15 cellular contexts compared by ENCODE assay signal in the genomic region with DNA sequence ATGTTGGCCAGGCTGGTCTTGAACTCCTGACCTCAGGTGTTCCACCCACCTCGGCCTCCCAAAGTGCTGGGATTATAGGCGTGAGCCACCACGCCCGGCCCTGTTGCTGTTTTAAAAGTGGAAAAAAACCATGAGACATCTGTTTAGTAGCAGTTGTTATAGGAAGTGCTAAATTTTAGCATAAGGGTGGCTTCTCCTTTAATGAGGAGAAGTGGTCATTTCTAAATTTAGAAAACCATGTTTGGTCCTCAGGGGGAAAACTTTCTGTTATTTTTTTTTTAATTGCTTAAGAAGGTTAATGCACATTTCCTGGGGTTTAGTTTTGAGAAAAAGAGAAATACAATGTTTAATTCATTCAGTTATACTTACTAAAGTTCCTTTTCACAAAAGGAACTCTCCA.
"Had no signal": no experiment of that assay in that cellular context is flagged by ENCODE, and none has a peak within 500 bp of the region (broad histone marks: within the 10 kb centered on the region; RNA-seq: fewer than 3 reads in every experiment).

No MANE protein-coding gene starts in this region.

- FAIRE-seq: colon had no signal

- H3K9me3 ChIP-seq: heart right ventricle, left lung, right lobe of liver, transverse colon had no signal

- DNase-seq: activated CD4-positive, alpha-beta T cell treated with anti-CD3 and anti-CD28 coated beads, Interleukin-2, amount 50 U/mL, for 1 hour; activated naive CD4-positive, alpha-beta T cell treated with anti-CD3 and anti-CD28 coated beads, Interleukin-2, amount 10 ng/mL, durations not matched to agents 7 days and 5 days; activated T-cell treated with anti-CD3 and anti-CD28 coated beads for 4 hours; foreskin keratinocyte; heart right ventricle; left lung; occipital lobe; right lobe of liver; substantia nigra; transverse colon had no signal

- H3K27ac Mint-ChIP-seq: activated naive CD4-positive, alpha-beta T cell treated with anti-CD3 and anti-CD28 coated beads, Interleukin-2, amount 10 ng/mL, durations not matched to agents 7 days and 5 days; activated T-helper 17 cell treated with anti-CD3 and anti-CD28 coated beads, Interleukin-2, amount 50 U/mL, for 72 hours; nephron; progenitor cell of endocrine pancreas; stimulated activated memory B cell treated with anti-CD40 and anti-IgM and Interleukin-4, amounts not matched to agents 10 μg/mL and 1 μg/mL and 100 μg/mL, for 72 hours had no signal

- H3K36me3 ChIP-seq: heart right ventricle, left lung, right lobe of liver, transverse colon had no signal

- H3K27me3 Mint-ChIP-seq: progenitor cell of endocrine pancreas had no signal

- H3K27me3 ChIP-seq: foreskin keratinocyte, heart right ventricle, left lung, right lobe of liver, transverse colon had no signal

- H3K4me1 Mint-ChIP-seq: activated naive CD4-positive, alpha-beta T cell treated with anti-CD3 and anti-CD28 coated beads, Interleukin-2, amount 10 ng/mL, durations not matched to agents 7 days and 5 days; activated T-helper 17 cell treated with anti-CD3 and anti-CD28 coated beads, Interleukin-2, amount 50 U/mL, for 72 hours had no signal

- H3K4me1 ChIP-seq: left lung, right lobe of liver, transverse colon had no signal

- H3K9me3 Mint-ChIP-seq: activated naive CD4-positive, alpha-beta T cell treated with anti-CD3 and anti-CD28 coated beads, Interleukin-2, amount 10 ng/mL, durations not matched to agents 7 days and 5 days; activated T-helper 17 cell treated with anti-CD3 and anti-CD28 coated beads, Interleukin-2, amount 50 U/mL, for 72 hours; nephron; stimulated activated memory B cell treated with anti-CD40 and anti-IgM and Interleukin-4, amounts not matched to agents 10 μg/mL and 1 μg/mL and 100 μg/mL, for 72 hours had no signal

- H3K36me3 Mint-ChIP-seq: activated naive CD4-positive, alpha-beta T cell treated with anti-CD3 and anti-CD28 coated beads, Interleukin-2, amount 10 ng/mL, durations not matched to agents 7 days and 5 days; stimulated activated memory B cell treated with anti-CD40 and anti-IgM and Interleukin-4, amounts not matched to agents 10 μg/mL and 1 μg/mL and 100 μg/mL, for 72 hours had no signal

- ATAC-seq: activated T-helper 17 cell treated with anti-CD3 and anti-CD28 coated beads, Interleukin-2, amount 50 U/mL, for 72 hours; foreskin keratinocyte; heart right ventricle; left lung; right lobe of liver; stimulated activated memory B cell treated with anti-CD40 and anti-IgM and Interleukin-4, amounts not matched to agents 10 μg/mL and 1 μg/mL and 100 μg/mL, for 72 hours had no signal

- H3K27ac ChIP-seq: foreskin keratinocyte, heart right ventricle, left lung, right lobe of liver, transverse colon had no signal

- H3K4me3 ChIP-seq: heart right ventricle, left lung, right lobe of liver, transverse colon had no signal

- H3K4me3 Mint-ChIP-seq: activated naive CD4-positive, alpha-beta T cell treated with anti-CD3 and anti-CD28 coated beads, Interleukin-2, amount 10 ng/mL, durations not matched to agents 7 days and 5 days; activated T-helper 17 cell treated with anti-CD3 and anti-CD28 coated beads, Interleukin-2, amount 50 U/mL, for 72 hours; nephron; stimulated activated memory B cell treated with anti-CD40 and anti-IgM and Interleukin-4, amounts not matched to agents 10 μg/mL and 1 μg/mL and 100 μg/mL, for 72 hours had no signal
